ENCODE assay signal across 1 cellular context in the genomic region with DNA sequence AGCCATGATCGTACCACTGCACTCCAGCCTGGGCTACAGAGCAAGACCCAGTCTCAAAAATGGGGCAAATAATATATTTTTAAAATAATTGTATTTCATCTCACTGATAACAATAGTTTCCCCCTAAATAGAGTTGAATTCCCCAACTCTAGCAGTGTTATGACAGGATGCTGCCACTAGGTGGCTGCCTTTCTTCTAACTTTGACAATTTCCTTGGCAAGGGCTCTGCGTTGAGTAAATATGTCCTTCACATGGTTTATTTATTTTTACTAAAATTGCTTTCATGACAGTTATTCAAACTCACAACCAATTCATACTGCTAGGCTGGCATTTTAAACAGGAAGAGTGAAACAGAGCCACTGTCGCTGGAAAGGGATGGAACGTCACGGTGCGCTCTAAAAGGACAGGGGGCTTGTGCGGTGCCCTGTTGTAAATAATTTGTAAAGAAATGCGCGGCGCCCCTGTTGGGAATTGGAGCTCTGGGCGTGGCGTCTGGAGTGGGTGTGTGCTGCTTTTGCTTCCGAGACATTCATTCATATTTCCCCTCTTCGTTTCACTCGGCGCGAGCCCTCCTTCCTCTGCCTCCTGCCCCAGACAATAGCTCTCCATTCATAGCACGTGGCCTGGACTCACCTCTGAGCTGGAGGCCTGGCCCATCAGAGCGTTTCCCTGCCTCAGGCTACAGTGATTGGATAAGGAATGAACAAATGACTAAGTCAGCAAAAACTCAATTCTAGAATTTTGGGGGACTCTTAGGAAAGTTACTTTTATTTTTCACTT.
TF ChIP-seq lines count a peak whose summit lies in the region.

No MANE protein-coding gene starts in this region.

TF ChIP-seq in K562, 482 proteins besides CTCF, POLR2A, EP300 and RAD21 (continued from another document and continues in another):
- TF ChIP-seq PURB (CRISPR knock-in tag; IDR thresholded peaks at IDR 0.05; ENCODE audit: low read depth) (no peak), ZSCAN29 (IDR thresholded peaks at IDR 0.05) (no peak), HMGN3 (IDR thresholded peaks at IDR 0.05; ENCODE audit: borderline replicate concordance, extremely low read depth, insufficient read length, low read depth, low read length) (no peak), MAFG (tag; conservative IDR thresholded peaks at IDR 0.05) (peak; percentile 70), FOXA3 (CRISPR knock-in tag; conservative IDR thresholded peaks at IDR 0.05 in 1 of 2, IDR thresholded peaks at IDR 0.05 in 1 of 2) (peak in 1 of 2 experiments; percentile 44; a peak in 1 of 4 replicates), RBM22 (IDR thresholded peaks at IDR 0.05; ENCODE audit: low read depth, low read length, poor library complexity, severe bottlenecking) (no peak), RNF2 (IDR thresholded peaks at IDR 0.05) (no peak), ZNF766 (CRISPR knock-in tag; conservative IDR thresholded peaks at IDR 0.05) (no peak), ZKSCAN8 (CRISPR knock-in tag; IDR thresholded peaks at IDR 0.05) (no peak), TSC22D4 (tag; IDR thresholded peaks at IDR 0.05) (no peak), MYNN (IDR thresholded peaks at IDR 0.05) (no peak), MYNN (CRISPR knock-in tag; IDR thresholded peaks at IDR 0.05) (no peak), BCL6 (CRISPR knock-in tag; IDR thresholded peaks at IDR 0.05) (no peak), ZNF347 (CRISPR knock-in tag; IDR thresholded peaks at IDR 0.05; ENCODE audit: low read depth) (no peak), RCOR1 (IDR thresholded peaks at IDR 0.05; ENCODE audit: borderline replicate concordance in 1 of 2, low read depth in 2 of 2, low read length in 2 of 2) (peak in 1 of 2 experiments; percentile 62; a peak in 1 of 4 replicates), NR2C1 (IDR thresholded peaks at IDR 0.05) (no peak), NR2C1 (tag; IDR thresholded peaks at IDR 0.05) (no peak), KLF10 (CRISPR knock-in tag; IDR thresholded peaks at IDR 0.05) (no peak), ZNF507 (tag; conservative IDR thresholded peaks at IDR 0.05) (no peak), C11orf30 (IDR thresholded peaks at IDR 0.05; ENCODE audit: low read depth) (peak; percentile 56), SP1 (CRISPR knock-in tag; IDR thresholded peaks at IDR 0.05) (no peak), PRPF4 (IDR thresholded peaks at IDR 0.05; ENCODE audit: insufficient read depth, low read depth, low read length, poor library complexity, severe bottlenecking) (no peak), ZEB2 (IDR thresholded peaks at IDR 0.05) (no peak), SMC3 (conservative IDR thresholded peaks at IDR 0.05; ENCODE audit: insufficient read depth, low read depth, low read length) (0 out of 2 replicates have a peak, but pooled peaks have one; percentile 33), ZNF311 (CRISPR knock-in tag; IDR thresholded peaks at IDR 0.05) (no peak), IRF2 (CRISPR knock-in tag; IDR thresholded peaks at IDR 0.05) (no peak), PCBP1 (IDR thresholded peaks at IDR 0.05; ENCODE audit: low read depth, low read length, poor library complexity, severe bottlenecking) (no peak), ZNF707 (CRISPR knock-in tag; conservative IDR thresholded peaks at IDR 0.05) (no peak)
- TF ChIP-seq, protein P1, sequence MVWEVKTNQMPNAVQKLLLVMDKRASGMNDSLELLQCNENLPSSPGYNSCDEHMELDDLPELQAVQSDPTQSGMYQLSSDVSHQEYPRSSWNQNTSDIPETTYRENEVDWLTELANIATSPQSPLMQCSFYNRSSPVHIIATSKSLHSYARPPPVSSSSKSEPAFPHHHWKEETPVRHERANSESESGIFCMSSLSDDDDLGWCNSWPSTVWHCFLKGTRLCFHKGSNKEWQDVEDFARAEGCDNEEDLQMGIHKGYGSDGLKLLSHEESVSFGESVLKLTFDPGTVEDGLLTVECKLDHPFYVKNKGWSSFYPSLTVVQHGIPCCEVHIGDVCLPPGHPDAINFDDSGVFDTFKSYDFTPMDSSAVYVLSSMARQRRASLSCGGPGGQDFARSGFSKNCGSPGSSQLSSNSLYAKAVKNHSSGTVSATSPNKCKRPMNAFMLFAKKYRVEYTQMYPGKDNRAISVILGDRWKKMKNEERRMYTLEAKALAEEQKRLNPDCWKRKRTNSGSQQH (CRISPR knock-in tag; IDR thresholded peaks at IDR 0.05), result no peak
- TF ChIP-seq, protein P2, sequence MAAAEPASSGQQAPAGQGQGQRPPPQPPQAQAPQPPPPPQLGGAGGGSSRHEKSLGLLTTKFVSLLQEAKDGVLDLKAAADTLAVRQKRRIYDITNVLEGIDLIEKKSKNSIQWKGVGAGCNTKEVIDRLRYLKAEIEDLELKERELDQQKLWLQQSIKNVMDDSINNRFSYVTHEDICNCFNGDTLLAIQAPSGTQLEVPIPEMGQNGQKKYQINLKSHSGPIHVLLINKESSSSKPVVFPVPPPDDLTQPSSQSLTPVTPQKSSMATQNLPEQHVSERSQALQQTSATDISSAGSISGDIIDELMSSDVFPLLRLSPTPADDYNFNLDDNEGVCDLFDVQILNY (CRISPR knock-in tag; IDR thresholded peaks at IDR 0.05), result no peak
- TF ChIP-seq, protein P3, sequence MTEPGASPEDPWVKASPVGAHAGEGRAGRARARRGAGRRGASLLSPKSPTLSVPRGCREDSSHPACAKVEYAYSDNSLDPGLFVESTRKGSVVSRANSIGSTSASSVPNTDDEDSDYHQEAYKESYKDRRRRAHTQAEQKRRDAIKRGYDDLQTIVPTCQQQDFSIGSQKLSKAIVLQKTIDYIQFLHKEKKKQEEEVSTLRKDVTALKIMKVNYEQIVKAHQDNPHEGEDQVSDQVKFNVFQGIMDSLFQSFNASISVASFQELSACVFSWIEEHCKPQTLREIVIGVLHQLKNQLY (CRISPR knock-in tag; conservative IDR thresholded peaks at IDR 0.05), result no peak
- TF ChIP-seq, protein P4, sequence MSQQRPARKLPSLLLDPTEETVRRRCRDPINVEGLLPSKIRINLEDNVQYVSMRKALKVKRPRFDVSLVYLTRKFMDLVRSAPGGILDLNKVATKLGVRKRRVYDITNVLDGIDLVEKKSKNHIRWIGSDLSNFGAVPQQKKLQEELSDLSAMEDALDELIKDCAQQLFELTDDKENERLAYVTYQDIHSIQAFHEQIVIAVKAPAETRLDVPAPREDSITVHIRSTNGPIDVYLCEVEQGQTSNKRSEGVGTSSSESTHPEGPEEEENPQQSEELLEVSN (IDR thresholded peaks at IDR 0.05; ENCODE audit: borderline replicate concordance in 1 of 2, extremely low read depth in 1 of 2, insufficient read depth in 1 of 2, insufficient read length in 1 of 2, low read depth in 1 of 2, low read length in 1 of 2, poor library complexity in 1 of 2, severe bottlenecking in 1 of 2), result peak in 1 of 2 experiments; percentile 18
- TF ChIP-seq, protein P5, sequence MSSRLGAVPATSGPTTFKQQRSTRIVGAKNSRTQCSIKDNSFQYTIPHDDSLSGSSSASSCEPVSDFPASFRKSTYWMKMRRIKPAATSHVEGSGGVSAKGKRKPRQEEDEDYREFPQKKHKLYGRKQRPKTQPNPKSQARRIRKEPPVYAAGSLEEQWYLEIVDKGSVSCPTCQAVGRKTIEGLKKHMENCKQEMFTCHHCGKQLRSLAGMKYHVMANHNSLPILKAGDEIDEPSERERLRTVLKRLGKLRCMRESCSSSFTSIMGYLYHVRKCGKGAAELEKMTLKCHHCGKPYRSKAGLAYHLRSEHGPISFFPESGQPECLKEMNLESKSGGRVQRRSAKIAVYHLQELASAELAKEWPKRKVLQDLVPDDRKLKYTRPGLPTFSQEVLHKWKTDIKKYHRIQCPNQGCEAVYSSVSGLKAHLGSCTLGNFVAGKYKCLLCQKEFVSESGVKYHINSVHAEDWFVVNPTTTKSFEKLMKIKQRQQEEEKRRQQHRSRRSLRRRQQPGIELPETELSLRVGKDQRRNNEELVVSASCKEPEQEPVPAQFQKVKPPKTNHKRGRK (tag; IDR thresholded peaks at IDR 0.05), result no peak
- TF ChIP-seq, protein P6, sequence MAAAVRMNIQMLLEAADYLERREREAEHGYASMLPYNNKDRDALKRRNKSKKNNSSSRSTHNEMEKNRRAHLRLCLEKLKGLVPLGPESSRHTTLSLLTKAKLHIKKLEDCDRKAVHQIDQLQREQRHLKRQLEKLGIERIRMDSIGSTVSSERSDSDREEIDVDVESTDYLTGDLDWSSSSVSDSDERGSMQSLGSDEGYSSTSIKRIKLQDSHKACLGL (CRISPR knock-in tag; IDR thresholded peaks at IDR 0.05; ENCODE audit: borderline replicate concordance, poor library complexity, severe bottlenecking), result no peak
- TF ChIP-seq, protein P7, sequence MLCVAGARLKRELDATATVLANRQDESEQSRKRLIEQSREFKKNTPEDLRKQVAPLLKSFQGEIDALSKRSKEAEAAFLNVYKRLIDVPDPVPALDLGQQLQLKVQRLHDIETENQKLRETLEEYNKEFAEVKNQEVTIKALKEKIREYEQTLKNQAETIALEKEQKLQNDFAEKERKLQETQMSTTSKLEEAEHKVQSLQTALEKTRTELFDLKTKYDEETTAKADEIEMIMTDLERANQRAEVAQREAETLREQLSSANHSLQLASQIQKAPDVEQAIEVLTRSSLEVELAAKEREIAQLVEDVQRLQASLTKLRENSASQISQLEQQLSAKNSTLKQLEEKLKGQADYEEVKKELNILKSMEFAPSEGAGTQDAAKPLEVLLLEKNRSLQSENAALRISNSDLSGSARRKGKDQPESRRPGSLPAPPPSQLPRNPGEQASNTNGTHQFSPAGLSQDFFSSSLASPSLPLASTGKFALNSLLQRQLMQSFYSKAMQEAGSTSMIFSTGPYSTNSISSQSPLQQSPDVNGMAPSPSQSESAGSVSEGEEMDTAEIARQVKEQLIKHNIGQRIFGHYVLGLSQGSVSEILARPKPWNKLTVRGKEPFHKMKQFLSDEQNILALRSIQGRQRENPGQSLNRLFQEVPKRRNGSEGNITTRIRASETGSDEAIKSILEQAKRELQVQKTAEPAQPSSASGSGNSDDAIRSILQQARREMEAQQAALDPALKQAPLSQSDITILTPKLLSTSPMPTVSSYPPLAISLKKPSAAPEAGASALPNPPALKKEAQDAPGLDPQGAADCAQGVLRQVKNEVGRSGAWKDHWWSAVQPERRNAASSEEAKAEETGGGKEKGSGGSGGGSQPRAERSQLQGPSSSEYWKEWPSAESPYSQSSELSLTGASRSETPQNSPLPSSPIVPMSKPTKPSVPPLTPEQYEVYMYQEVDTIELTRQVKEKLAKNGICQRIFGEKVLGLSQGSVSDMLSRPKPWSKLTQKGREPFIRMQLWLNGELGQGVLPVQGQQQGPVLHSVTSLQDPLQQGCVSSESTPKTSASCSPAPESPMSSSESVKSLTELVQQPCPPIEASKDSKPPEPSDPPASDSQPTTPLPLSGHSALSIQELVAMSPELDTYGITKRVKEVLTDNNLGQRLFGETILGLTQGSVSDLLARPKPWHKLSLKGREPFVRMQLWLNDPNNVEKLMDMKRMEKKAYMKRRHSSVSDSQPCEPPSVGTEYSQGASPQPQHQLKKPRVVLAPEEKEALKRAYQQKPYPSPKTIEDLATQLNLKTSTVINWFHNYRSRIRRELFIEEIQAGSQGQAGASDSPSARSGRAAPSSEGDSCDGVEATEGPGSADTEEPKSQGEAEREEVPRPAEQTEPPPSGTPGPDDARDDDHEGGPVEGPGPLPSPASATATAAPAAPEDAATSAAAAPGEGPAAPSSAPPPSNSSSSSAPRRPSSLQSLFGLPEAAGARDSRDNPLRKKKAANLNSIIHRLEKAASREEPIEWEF (CRISPR knock-in tag; IDR thresholded peaks at IDR 0.05), result no peak
- TF ChIP-seq, protein P8, sequence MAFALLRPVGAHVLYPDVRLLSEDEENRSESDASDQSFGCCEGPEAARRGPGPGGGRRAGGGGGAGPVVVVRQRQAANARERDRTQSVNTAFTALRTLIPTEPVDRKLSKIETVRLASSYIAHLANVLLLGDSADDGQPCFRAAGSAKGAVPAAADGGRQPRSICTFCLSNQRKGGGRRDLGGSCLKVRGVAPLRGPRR (CRISPR knock-in tag; IDR thresholded peaks at IDR 0.05), result no peak
- TF ChIP-seq, protein P9, sequence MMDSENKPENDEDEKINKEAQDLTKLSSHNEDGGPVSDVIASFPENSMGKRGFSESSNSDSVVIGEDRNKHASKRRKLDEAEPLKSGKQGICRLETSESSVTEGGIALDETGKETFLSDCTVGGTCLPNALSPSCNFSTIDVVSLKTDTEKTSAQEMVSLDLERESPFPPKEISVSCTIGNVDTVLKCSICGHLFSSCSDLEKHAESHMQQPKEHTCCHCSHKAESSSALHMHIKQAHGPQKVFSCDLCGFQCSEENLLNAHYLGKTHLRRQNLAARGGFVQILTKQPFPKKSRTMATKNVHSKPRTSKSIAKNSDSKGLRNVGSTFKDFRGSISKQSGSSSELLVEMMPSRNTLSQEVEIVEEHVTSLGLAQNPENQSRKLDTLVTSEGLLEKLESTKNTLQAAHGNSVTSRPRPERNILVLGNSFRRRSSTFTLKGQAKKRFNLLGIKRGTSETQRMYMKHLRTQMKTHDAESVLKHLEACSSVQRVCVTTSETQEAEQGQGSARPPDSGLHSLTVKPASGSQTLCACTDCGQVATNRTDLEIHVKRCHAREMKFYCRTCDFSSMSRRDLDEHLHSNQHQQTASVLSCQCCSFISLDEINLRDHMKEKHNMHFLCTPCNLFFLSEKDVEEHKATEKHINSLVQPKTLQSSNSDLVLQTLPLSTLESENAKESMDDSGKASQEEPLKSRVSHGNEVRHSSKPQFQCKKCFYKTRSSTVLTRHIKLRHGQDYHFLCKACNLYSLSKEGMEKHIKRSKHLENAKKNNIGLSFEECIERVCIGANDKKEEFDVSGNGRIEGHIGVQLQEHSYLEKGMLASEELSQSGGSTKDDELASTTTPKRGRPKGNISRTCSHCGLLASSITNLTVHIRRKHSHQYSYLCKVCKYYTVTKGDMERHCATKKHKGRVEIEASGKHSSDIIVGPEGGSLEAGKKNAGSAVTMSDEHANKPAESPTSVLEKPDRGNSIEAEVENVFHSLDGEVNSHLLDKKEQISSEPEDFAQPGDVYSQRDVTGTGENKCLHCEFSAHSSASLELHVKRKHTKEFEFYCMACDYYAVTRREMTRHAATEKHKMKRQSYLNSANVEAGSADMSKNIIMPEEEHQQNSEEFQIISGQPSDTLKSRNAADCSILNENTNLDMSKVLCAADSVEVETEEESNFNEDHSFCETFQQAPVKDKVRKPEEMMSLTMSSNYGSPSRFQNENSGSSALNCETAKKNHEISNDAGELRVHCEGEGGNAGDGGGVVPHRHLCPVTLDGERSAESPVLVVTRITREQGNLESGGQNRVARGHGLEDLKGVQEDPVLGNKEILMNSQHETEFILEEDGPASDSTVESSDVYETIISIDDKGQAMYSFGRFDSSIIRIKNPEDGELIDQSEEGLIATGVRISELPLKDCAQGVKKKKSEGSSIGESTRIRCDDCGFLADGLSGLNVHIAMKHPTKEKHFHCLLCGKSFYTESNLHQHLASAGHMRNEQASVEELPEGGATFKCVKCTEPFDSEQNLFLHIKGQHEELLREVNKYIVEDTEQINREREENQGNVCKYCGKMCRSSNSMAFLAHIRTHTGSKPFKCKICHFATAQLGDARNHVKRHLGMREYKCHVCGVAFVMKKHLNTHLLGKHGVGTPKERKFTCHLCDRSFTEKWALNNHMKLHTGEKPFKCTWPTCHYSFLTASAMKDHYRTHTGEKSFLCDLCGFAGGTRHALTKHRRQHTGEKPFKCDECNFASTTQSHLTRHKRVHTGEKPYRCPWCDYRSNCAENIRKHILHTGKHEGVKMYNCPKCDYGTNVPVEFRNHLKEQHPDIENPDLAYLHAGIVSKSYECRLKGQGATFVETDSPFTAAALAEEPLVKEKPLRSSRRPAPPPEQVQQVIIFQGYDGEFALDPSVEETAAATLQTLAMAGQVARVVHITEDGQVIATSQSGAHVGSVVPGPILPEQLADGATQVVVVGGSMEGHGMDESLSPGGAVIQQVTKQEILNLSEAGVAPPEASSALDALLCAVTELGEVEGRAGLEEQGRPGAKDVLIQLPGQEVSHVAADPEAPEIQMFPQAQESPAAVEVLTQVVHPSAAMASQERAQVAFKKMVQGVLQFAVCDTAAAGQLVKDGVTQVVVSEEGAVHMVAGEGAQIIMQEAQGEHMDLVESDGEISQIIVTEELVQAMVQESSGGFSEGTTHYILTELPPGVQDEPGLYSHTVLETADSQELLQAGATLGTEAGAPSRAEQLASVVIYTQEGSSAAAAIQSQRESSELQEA (IDR thresholded peaks at IDR 0.05; ENCODE audit: low read depth), result no peak
